In genomic region chr6:134585529-134585873, GRCh38 we compare ENCODE assay signal across 1 cellular context.
TF ChIP-seq lines count a peak whose summit lies in the region.

No MANE protein-coding gene starts in this region.

TF ChIP-seq in K562, 482 proteins besides CTCF, POLR2A, EP300 and RAD21 (continued from another document and continues in another):
- TF ChIP-seq ZBTB49 (CRISPR knock-in tag; IDR thresholded peaks at IDR 0.05; ENCODE audit: borderline replicate concordance), result no peak
- no peak for TF ChIP-seq SNAPC5 (CRISPR knock-in tag; IDR thresholded peaks at IDR 0.05)
- no peak for TF ChIP-seq TAF9B (IDR thresholded peaks at IDR 0.05; ENCODE audit: partially characterized antibody)
- TF ChIP-seq, protein P1, sequence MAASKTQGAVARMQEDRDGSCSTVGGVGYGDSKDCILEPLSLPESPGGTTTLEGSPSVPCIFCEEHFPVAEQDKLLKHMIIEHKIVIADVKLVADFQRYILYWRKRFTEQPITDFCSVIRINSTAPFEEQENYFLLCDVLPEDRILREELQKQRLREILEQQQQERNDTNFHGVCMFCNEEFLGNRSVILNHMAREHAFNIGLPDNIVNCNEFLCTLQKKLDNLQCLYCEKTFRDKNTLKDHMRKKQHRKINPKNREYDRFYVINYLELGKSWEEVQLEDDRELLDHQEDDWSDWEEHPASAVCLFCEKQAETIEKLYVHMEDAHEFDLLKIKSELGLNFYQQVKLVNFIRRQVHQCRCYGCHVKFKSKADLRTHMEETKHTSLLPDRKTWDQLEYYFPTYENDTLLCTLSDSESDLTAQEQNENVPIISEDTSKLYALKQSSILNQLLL (CRISPR knock-in tag; IDR thresholded peaks at IDR 0.05; ENCODE audit: borderline replicate concordance), result no peak
- TF ChIP-seq HMGN3 (IDR thresholded peaks at IDR 0.05; ENCODE audit: borderline replicate concordance, extremely low read depth, insufficient read length, low read depth, low read length), result peak; percentile 19
- TF ChIP-seq ZNF280A (IDR thresholded peaks at IDR 0.05; ENCODE audit: low read depth, partially characterized antibody), result no peak
- no peak for TF ChIP-seq RBM25 (IDR thresholded peaks at IDR 0.05; ENCODE audit: low read depth, low read length, severe bottlenecking)
- TF ChIP-seq BCL6 (CRISPR knock-in tag; IDR thresholded peaks at IDR 0.05), result no peak
- TF ChIP-seq, protein P2, sequence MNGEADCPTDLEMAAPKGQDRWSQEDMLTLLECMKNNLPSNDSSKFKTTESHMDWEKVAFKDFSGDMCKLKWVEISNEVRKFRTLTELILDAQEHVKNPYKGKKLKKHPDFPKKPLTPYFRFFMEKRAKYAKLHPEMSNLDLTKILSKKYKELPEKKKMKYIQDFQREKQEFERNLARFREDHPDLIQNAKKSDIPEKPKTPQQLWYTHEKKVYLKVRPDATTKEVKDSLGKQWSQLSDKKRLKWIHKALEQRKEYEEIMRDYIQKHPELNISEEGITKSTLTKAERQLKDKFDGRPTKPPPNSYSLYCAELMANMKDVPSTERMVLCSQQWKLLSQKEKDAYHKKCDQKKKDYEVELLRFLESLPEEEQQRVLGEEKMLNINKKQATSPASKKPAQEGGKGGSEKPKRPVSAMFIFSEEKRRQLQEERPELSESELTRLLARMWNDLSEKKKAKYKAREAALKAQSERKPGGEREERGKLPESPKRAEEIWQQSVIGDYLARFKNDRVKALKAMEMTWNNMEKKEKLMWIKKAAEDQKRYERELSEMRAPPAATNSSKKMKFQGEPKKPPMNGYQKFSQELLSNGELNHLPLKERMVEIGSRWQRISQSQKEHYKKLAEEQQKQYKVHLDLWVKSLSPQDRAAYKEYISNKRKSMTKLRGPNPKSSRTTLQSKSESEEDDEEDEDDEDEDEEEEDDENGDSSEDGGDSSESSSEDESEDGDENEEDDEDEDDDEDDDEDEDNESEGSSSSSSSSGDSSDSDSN (IDR thresholded peaks at IDR 0.05; ENCODE audit: borderline replicate concordance in 1 of 2, low read depth in 2 of 2, low read length in 2 of 2), result no peak
- no peak for TF ChIP-seq NFE2L1 (tag; IDR thresholded peaks at IDR 0.05; ENCODE audit: borderline replicate concordance, low read depth)
- peak; percentile 81; the same call in 1 of the 2 replicates for TF ChIP-seq SMARCE1 (IDR thresholded peaks at IDR 0.05)
- no peak for TF ChIP-seq MCM5 (IDR thresholded peaks at IDR 0.05; ENCODE audit: low read depth)
- no peak for TF ChIP-seq E2F4 (CRISPR knock-in tag; IDR thresholded peaks at IDR 0.05; ENCODE audit: low read depth)
- TF ChIP-seq GTF2A2 (tag; IDR thresholded peaks at IDR 0.05), result no peak
- no peak for TF ChIP-seq COPS2 (conservative IDR thresholded peaks at IDR 0.05)
- no peak for TF ChIP-seq MCM7 (IDR thresholded peaks at IDR 0.05)
- peak; percentile 46; the same call in 1 of the 2 replicates for TF ChIP-seq MITF (IDR thresholded peaks at IDR 0.05)
- TF ChIP-seq, protein P3, sequence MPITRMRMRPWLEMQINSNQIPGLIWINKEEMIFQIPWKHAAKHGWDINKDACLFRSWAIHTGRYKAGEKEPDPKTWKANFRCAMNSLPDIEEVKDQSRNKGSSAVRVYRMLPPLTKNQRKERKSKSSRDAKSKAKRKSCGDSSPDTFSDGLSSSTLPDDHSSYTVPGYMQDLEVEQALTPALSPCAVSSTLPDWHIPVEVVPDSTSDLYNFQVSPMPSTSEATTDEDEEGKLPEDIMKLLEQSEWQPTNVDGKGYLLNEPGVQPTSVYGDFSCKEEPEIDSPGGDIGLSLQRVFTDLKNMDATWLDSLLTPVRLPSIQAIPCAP (CRISPR knock-in tag; IDR thresholded peaks at IDR 0.05; ENCODE audit: borderline replicate concordance), result no peak
- no peak for TF ChIP-seq ZNF143 (CRISPR knock-in tag; IDR thresholded peaks at IDR 0.05)
- no peak for TF ChIP-seq MCM3 (IDR thresholded peaks at IDR 0.05)
- TF ChIP-seq, protein P4, sequence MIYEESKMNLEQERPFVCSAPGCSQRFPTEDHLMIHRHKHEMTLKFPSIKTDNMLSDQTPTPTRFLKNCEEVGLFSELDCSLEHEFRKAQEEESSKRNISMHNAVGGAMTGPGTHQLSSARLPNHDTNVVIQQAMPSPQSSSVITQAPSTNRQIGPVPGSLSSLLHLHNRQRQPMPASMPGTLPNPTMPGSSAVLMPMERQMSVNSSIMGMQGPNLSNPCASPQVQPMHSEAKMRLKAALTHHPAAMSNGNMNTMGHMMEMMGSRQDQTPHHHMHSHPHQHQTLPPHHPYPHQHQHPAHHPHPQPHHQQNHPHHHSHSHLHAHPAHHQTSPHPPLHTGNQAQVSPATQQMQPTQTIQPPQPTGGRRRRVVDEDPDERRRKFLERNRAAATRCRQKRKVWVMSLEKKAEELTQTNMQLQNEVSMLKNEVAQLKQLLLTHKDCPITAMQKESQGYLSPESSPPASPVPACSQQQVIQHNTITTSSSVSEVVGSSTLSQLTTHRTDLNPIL (CRISPR knock-in tag; IDR thresholded peaks at IDR 0.05), result no peak
- TF ChIP-seq CBFB (CRISPR knock-in tag; IDR thresholded peaks at IDR 0.05), result no peak
- peak in 1 of 2 experiments; percentile 73; a peak in 2 of 4 replicates for TF ChIP-seq ZNF639 (CRISPR knock-in tag; conservative IDR thresholded peaks at IDR 0.05 in 1 of 2, IDR thresholded peaks at IDR 0.05 in 1 of 2)
- no peak for TF ChIP-seq ARID4B (CRISPR knock-in tag; IDR thresholded peaks at IDR 0.05)
- TF ChIP-seq, protein P5, sequence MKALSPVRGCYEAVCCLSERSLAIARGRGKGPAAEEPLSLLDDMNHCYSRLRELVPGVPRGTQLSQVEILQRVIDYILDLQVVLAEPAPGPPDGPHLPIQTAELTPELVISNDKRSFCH (CRISPR knock-in tag; IDR thresholded peaks at IDR 0.05), result no peak
- TF ChIP-seq, protein P5 (tag; IDR thresholded peaks at IDR 0.05), result peak; percentile 26; the same call in 1 of the 2 replicates
- no peak for TF ChIP-seq ZNF583 (CRISPR knock-in tag; IDR thresholded peaks at IDR 0.05)
- TF ChIP-seq NRF1 (conservative IDR thresholded peaks at IDR 0.05 in 1 of 2, IDR thresholded peaks at IDR 0.05 in 1 of 2), result 0 out of 4 replicates have a peak, but pooled peaks of 1 of the 2 experiments have one; percentile 13
- TF ChIP-seq ZNF740 (CRISPR knock-in tag; IDR thresholded peaks at IDR 0.05), result no peak
- TF ChIP-seq ZNF740 (tag; IDR thresholded peaks at IDR 0.05), result no peak
- TF ChIP-seq EHMT2 (IDR thresholded peaks at IDR 0.05), result no peak
- 0 out of 4 replicates have a peak, but pooled peaks of 1 of the 2 experiments have one; percentile 28 for TF ChIP-seq HDAC1 (IDR thresholded peaks at IDR 0.05)
- no peak for TF ChIP-seq SETDB1 (IDR thresholded peaks at IDR 0.05; ENCODE audit: low read length)
- peak; percentile 95 for TF ChIP-seq ATF7 (IDR thresholded peaks at IDR 0.05)
- no peak for TF ChIP-seq SMAD2 (IDR thresholded peaks at IDR 0.05; ENCODE audit: low read depth, low read length)
- no peak for TF ChIP-seq SRSF1 (IDR thresholded peaks at IDR 0.05; ENCODE audit: low read depth, low read length)
- TF ChIP-seq TCF7 (IDR thresholded peaks at IDR 0.05; ENCODE audit: borderline replicate concordance), result no peak
- TF ChIP-seq HMG20B (CRISPR knock-in tag; IDR thresholded peaks at IDR 0.05), result no peak
- peak; percentile 76 for TF ChIP-seq CBFA2T2 (conservative IDR thresholded peaks at IDR 0.05)
- no peak for TF ChIP-seq MAX (CRISPR knock-in tag; IDR thresholded peaks at IDR 0.05)
- no peak for TF ChIP-seq ZNF77 (CRISPR knock-in tag; IDR thresholded peaks at IDR 0.05)
